2 cellular contexts compared by ENCODE assay signal in the genomic region with DNA sequence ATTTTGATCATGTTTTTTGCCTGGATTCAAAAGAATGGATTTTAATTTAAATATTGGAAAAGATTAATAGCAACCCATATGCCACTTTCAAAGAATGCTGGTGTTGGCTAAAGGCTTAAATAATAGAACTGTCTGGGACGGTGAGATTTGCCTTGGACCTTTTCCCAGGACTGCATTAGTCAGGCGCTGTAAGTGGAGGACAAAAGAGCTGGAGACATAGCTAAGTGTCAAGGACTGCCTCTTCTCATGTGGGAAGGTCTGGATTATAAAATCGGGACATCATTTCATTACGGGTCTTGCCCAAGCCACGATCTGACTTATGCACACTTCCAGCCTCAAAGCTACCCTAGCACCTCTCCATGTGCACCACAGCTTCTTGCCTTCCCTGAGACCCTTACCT.
TF ChIP-seq lines count a peak whose summit lies in the region.

No MANE protein-coding gene starts in this region.

TF ChIP-seq in SK-N-SH treated with all-trans-retinoic acid at 6 μM for 48 hours, 23 proteins besides CTCF, POLR2A, EP300 and RAD21 (continued from another document):
- TF ChIP-seq, protein P1, sequence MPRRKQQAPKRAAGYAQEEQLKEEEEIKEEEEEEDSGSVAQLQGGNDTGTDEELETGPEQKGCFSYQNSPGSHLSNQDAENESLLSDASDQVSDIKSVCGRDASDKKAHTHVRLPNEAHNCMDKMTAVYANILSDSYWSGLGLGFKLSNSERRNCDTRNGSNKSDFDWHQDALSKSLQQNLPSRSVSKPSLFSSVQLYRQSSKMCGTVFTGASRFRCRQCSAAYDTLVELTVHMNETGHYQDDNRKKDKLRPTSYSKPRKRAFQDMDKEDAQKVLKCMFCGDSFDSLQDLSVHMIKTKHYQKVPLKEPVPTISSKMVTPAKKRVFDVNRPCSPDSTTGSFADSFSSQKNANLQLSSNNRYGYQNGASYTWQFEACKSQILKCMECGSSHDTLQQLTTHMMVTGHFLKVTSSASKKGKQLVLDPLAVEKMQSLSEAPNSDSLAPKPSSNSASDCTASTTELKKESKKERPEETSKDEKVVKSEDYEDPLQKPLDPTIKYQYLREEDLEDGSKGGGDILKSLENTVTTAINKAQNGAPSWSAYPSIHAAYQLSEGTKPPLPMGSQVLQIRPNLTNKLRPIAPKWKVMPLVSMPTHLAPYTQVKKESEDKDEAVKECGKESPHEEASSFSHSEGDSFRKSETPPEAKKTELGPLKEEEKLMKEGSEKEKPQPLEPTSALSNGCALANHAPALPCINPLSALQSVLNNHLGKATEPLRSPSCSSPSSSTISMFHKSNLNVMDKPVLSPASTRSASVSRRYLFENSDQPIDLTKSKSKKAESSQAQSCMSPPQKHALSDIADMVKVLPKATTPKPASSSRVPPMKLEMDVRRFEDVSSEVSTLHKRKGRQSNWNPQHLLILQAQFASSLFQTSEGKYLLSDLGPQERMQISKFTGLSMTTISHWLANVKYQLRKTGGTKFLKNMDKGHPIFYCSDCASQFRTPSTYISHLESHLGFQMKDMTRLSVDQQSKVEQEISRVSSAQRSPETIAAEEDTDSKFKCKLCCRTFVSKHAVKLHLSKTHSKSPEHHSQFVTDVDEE (CRISPR knock-in tag; IDR thresholded peaks at IDR 0.05) = no peak

TF ChIP-seq in SK-N-SH, 30 proteins besides CTCF, POLR2A, EP300 and RAD21 (continued from another document):
- no peak for TF ChIP-seq MEF2A (IDR thresholded peaks at IDR 0.05; ENCODE audit: borderline replicate concordance, low read depth)
- no peak for TF ChIP-seq TAF1 (IDR thresholded peaks at IDR 0.05; ENCODE audit: borderline replicate concordance, low read depth, low read length)
- no peak for TF ChIP-seq CHD2 (IDR thresholded peaks at IDR 0.05; ENCODE audit: low read length, partially characterized antibody)
TF ChIP-seq in SK-N-SH: peak in this region for 0.
